ENCODE assay signal across 16 cellular contexts in genomic region chr12:98369601-98370000, GRCh38.
"Had no signal": no experiment of that assay in that cellular context is flagged by ENCODE, and none has a peak within 500 bp of the region (broad histone marks: within the 10 kb centered on the region; RNA-seq: fewer than 3 reads in every experiment).

No MANE protein-coding gene starts in this region.

- H3K27ac ChIP-seq: gastrocnemius medialis, heart right ventricle, neural progenitor cell, ovary, right atrium auricular region, suprapubic skin, thyroid gland had no signal

- H3K4me3 ChIP-seq: gastrocnemius medialis, heart right ventricle, neural progenitor cell, ovary, right atrium auricular region, smooth muscle cell, suprapubic skin, thyroid gland had no signal

- H3K4me1 ChIP-seq: gastrocnemius medialis, right atrium auricular region, suprapubic skin, thyroid gland had no signal

- H3K36me3 ChIP-seq: gastrocnemius medialis, heart right ventricle, neural progenitor cell, ovary, right atrium auricular region, suprapubic skin, thyroid gland had no signal

- ATAC-seq: effector memory CD8-positive, alpha-beta T cell; gastrocnemius medialis; heart right ventricle; natural killer cell treated with Interleukin-12 subunit alpha and Interleukin-12 subunit beta and Interleukin-15 and Interleukin-18, amount 100 ng/mL, for 72 hours; stimulated activated naive CD8-positive, alpha-beta T cell treated with anti-CD3 and anti-CD28 coated beads, Interleukin-15, Interleukin-2, amounts not matched to agents 100 U/mL and 50 U/mL, for 24 hours had no signal

- DNase-seq: effector memory CD8-positive, alpha-beta T cell; erythroblast; gastrocnemius medialis; heart right ventricle; hypothalamus; kidney glomerular epithelial cell; nucleus accumbens; ovary; stimulated activated CD4-positive, alpha-beta T cell treated with anti-CD3 and anti-CD28 coated beads, Interleukin-2, amount 100 ng/mL, for 48 hours; stimulated activated naive CD8-positive, alpha-beta T cell treated with anti-CD3 and anti-CD28 coated beads, Interleukin-15, Interleukin-2, amounts not matched to agents 100 U/mL and 50 U/mL, for 24 hours; thyroid gland had no signal

- H3K9me3 ChIP-seq: gastrocnemius medialis, ovary, right atrium auricular region, suprapubic skin, thyroid gland had no signal

- H3K27me3 ChIP-seq: gastrocnemius medialis, neural progenitor cell, ovary, right atrium auricular region, suprapubic skin, thyroid gland had no signal
